Comparison of ENCODE assay signal across 9 cellular contexts in genomic region chr1:32240140-32240951, GRCh38. TPM values are rescaled to one million over a fixed set of nuclear protein-coding genes. Genes with fewer than 3 reads are reported as not detected.
DNase-seq lines count a peak whose midpoint lies in the region; ATAC-seq and TF ChIP-seq lines count a peak whose summit lies in the region.
"Had no signal": no experiment of that assay in that cellular context is flagged by ENCODE, and none has a peak within 500 bp of the region (broad histone marks: within the 10 kb centered on the region; RNA-seq: fewer than 3 reads in every experiment).

No MANE protein-coding gene starts in this region.

- H3K36me3 ChIP-seq in SJSA1, result no peaks in the 10 kb centered on the region; the same call in 1 of the 2 replicates
- no peaks in the 10 kb centered on the region for H3K36me3 ChIP-seq in ascending aorta
- no peaks in the 10 kb centered on the region for H3K36me3 ChIP-seq in right atrium auricular region

- H3K27ac ChIP-seq in SJSA1, result peak overlapping the region; percentile 32
- H3K27ac ChIP-seq in ascending aorta, result peak overlapping the region; percentile 87 to 89
- peak overlapping the region; percentile 85 to 88 for H3K27ac ChIP-seq in right atrium auricular region

- TF ChIP-seq CTCF in ascending aorta (IDR thresholded peaks at IDR 0.05), result peak in 2 of 3 experiments; percentile 30 to 35
- TF ChIP-seq CTCF in right atrium auricular region (IDR thresholded peaks at IDR 0.05), result peak in 1 of 2 donors; percentile 53

- H3K27me3 ChIP-seq in SJSA1 (replicated peaks) (no peaks in the 10 kb centered on the region), ascending aorta (no peaks in the 10 kb centered on the region), right atrium auricular region (no peaks in the 10 kb centered on the region)

- H3K4me3 ChIP-seq in SJSA1, result peak overlapping the region; percentile 47
- peak overlapping the region; percentile 69 to 78 for H3K4me3 ChIP-seq in ascending aorta
- peak overlapping the region; percentile 61 to 70 for H3K4me3 ChIP-seq in right atrium auricular region

- H3K4me1 ChIP-seq in SJSA1 (replicated peaks) (peaks cover 46% of the 10 kb centered on the region), ascending aorta (peaks cover 0 to 8% of the 10 kb centered on the region in 2 donors), right atrium auricular region (peaks cover 0 to 25% of the 10 kb centered on the region in 2 donors)

- DNase-seq in Kasumi-1 (lab: John Stamatoyannopoulos, UW) (peak; percentile 51 to 68), SJSA1 (ENCODE audit: low read depth in 1 of 2, low spot score in 2 of 2) (peak; percentile 77 to 79), ascending aorta (ENCODE audit: low spot score in 2 of 2) (peak; percentile 51 to 92), right atrium auricular region (ENCODE audit: low spot score) (peak; percentile 79), posterior cingulate gyrus (peak; percentile 56 to 96 (median 68)), cortex of kidney (lab: John Stamatoyannopoulos, UW) (no peak)

- H3K9me3 ChIP-seq in SJSA1 (replicated peaks) (no peaks in the 10 kb centered on the region), ascending aorta (no peaks in the 10 kb centered on the region), right atrium auricular region (no peaks in the 10 kb centered on the region)

- peak; percentile 27 for TF ChIP-seq POLR2A in GM10847 (IDR thresholded peaks at IDR 0.05; ENCODE audit: extremely low read depth, insufficient read length)

- ATAC-seq in HG03280 (IDR thresholded peaks at IDR 0.05; ENCODE audit: unreplicated experiment), result no peak

- intact Hi-C loops in ascending aorta (cut with DNase I) (loop anchor here (1.0 to 5.0 kb wide), 5 partner anchors 18 to 133 kb away; partner anchors contain the start of genes EIF3I, HDAC1, KPNA6 and TMEM234), posterior cingulate gyrus (cut with DNase I) (loop anchor here (5.0 kb wide), 1 partner anchor 92 kb away; no protein-coding TSS in a partner anchor)

RNA-seq across cellular contexts. Expression of gene FAM167B, which starts 6.7 kb away (rescaled TPM):
- total RNA-seq in SJSA1 (2014; rRNA removed; shearing (Covaris generic)), result 0.19 and 0.24 TPM in 2 replicates
- total RNA-seq in ascending aorta (26.1 TPM), right atrium auricular region (1 to 10 TPM; 2.1 to 6.4 TPM)

RNA-seq across cellular contexts. Expression of gene LCK, which starts 10.7 kb away (rescaled TPM):
- not detected in 2 replicates for total RNA-seq in SJSA1 (2014; rRNA removed; shearing (Covaris generic))
- not detected for total RNA-seq in ascending aorta
- total RNA-seq in right atrium auricular region, result under 1 TPM; 0.74 to 0.98 TPM

RNA-seq across cellular contexts. Expression of gene EIF3I, which starts 18.1 kb away (rescaled TPM):
- 424 and 465 TPM in 2 replicates for total RNA-seq in SJSA1 (2014; rRNA removed; shearing (Covaris generic))
- total RNA-seq in ascending aorta (234 TPM), right atrium auricular region (100 to 1,000 TPM; 123 to 131 TPM)

RNA-seq across cellular contexts. Expression of gene TMEM234, which starts 18.2 kb away (rescaled TPM):
- total RNA-seq in SJSA1 (2014; rRNA removed; shearing (Covaris generic)), result 9.2 and 13.5 TPM in 2 replicates
- total RNA-seq in ascending aorta (4.0 TPM), right atrium auricular region (1 to 10 TPM; 8.1 to 8.9 TPM)

RNA-seq across cellular contexts. Expression of gene DCDC2B, which starts 31.5 kb away (rescaled TPM):
- total RNA-seq in SJSA1 (2014; rRNA removed; shearing (Covaris generic)), result not detected in 2 replicates
- not detected for total RNA-seq in ascending aorta
- not detected for total RNA-seq in right atrium auricular region
- total RNA-seq: glomerular endothelial cell had no signal

Comparison
In these comparisons a context has a peak if more than half of its experiments do, and no peak if none do; other contexts are left out.
1. H3K27ac ChIP-seq: peak in every context shown above with its lines; median percentile 88 in ascending aorta; 86 in right atrium auricular region; 32 in SJSA1.